8 cellular contexts compared by ENCODE assay signal in genomic region chr1:3501856-3502665, GRCh38. TPM values are rescaled to one million over a fixed set of nuclear protein-coding genes. Genes with fewer than 3 reads are reported as not detected.
DNase-seq lines count a peak whose midpoint lies in the region; ATAC-seq, FAIRE-seq and TF ChIP-seq lines count a peak whose summit lies in the region.

No MANE protein-coding gene starts in this region.

- peak; percentile 30 for DNase-seq in DND-41
- peak; percentile 30 for DNase-seq in LNCaP clone FGC (ENCODE audit: low read depth)
- peak; percentile 1 for DNase-seq in bronchial epithelial cell (ENCODE audit: low read depth)
- peak; percentile 33 for DNase-seq in HepG2 (ENCODE audit: low spot score)
- peak; percentile 22 to 74 for DNase-seq in tibial nerve (ENCODE audit: low spot score in 2 of 2)

- H3K36me3 ChIP-seq in DND-41 (ENCODE audit: insufficient read depth, low read length), result no peaks in the 10 kb centered on the region
- no peaks in the 10 kb centered on the region for H3K36me3 ChIP-seq in bronchial epithelial cell (ENCODE audit: control insufficient read depth, insufficient read depth, low read length)
- no peaks in the 10 kb centered on the region for H3K36me3 ChIP-seq in HepG2 (replicated peaks in 1 of 2; ENCODE audit: control insufficient read depth in 1 of 2, insufficient read depth in 2 of 2, low read length in 2 of 2)
- H3K36me3 ChIP-seq in tibial nerve, result peaks cover 0 to 32% (median 0%) of the 10 kb centered on the region in 3 donors

- intact Hi-C loops in HepG2 (cut with micrococcal nuclease; ENCODE audit: unreplicated experiment), result no loop called here

- no peak overlapping the region for H3K4me2 ChIP-seq in DND-41 (ENCODE audit: insufficient read depth, low read length)
- no peak overlapping the region for H3K4me2 ChIP-seq in HepG2 (ENCODE audit: low read depth, low read length)

- in situ Hi-C loops in HepG2 (cut with HindIII; ENCODE audit: extremely low pct_ligation_motif_present, low pct_unique_long_range_greater_than_20kb), result no loop called here

- CTCF ChIA-PET in HepG2 (lab: Yijun Ruan, JAX; ENCODE audit: low intra/inter-chr PET ratio, low total read pairs), result no interaction called here

- H3K79me2 ChIP-seq in DND-41 (ENCODE audit: insufficient read depth, low read length), result no peaks in the 10 kb centered on the region
- no peaks in the 10 kb centered on the region for H3K79me2 ChIP-seq in HepG2 (ENCODE audit: insufficient read depth, low read length)

- WGBS in HepG2 (ENCODE audit: low lambda C conversion rate), result 49% methylated on average over 13 of the region's 26 CpGs
- WGBS in tibial nerve, 2 donors, result 41 to 50% methylated on average over 17 to 19 of the region's 26 CpGs

- H4K20me1 ChIP-seq in DND-41 (ENCODE audit: insufficient read depth, low read length) (peaks cover 8% of the 10 kb centered on the region), HepG2 (ENCODE audit: insufficient read depth, low read length) (peaks cover 7% of the 10 kb centered on the region; the same call in 1 of the 2 replicates)

- TF ChIP-seq CTCF in DND-41 (IDR thresholded peaks at IDR 0.05; ENCODE audit: borderline replicate concordance, extremely low read depth, low read length, poor library complexity, severe bottlenecking) (no peak), LNCaP clone FGC (IDR thresholded peaks at IDR 0.05; ENCODE audit: control insufficient read depth, extremely low read depth, insufficient read depth) (no peak), bronchial epithelial cell (IDR thresholded peaks at IDR 0.05; ENCODE audit: insufficient read depth, low read length, severe bottlenecking) (no peak), HepG2 (CRISPR knock-in tag; IDR thresholded peaks at IDR 0.05) (no peak), tibial nerve (IDR thresholded peaks at IDR 0.05) (no peak)

- no peak for TF ChIP-seq RAD21 in HepG2 (CRISPR knock-in tag; IDR thresholded peaks at IDR 0.05)

- H3K4me3 ChIP-seq in DND-41 (ENCODE audit: low read depth in 1 of 2, low read length in 2 of 2), result no peak overlapping the region
- no peak overlapping the region for H3K4me3 ChIP-seq in LNCaP clone FGC (ENCODE audit: low read depth, low read length)
- no peak overlapping the region for H3K4me3 ChIP-seq in bronchial epithelial cell (ENCODE audit: low read depth, low read length)
- no peak overlapping the region for H3K4me3 ChIP-seq in HepG2 (replicated peaks in 1 of 3; ENCODE audit: insufficient read depth in 1 of 3, low read depth in 2 of 3, low read length in 3 of 3)
- no peak overlapping the region for H3K4me3 ChIP-seq in tibial nerve

- H3K9ac ChIP-seq in DND-41 (ENCODE audit: low read depth, low read length), result no peak overlapping the region
- no peak overlapping the region for H3K9ac ChIP-seq in HepG2 (ENCODE audit: insufficient read depth, low read depth, low read length)

- H3K27me3 ChIP-seq in DND-41 (ENCODE audit: insufficient read depth, low read length, poor library complexity), result no peaks in the 10 kb centered on the region
- no peaks in the 10 kb centered on the region for H3K27me3 ChIP-seq in bronchial epithelial cell (ENCODE audit: control insufficient read depth, insufficient read depth, low read length)
- peaks cover 4 to 28% of the 10 kb centered on the region in 2 experiments; a peak in 3 of 5 replicates for H3K27me3 ChIP-seq in HepG2 (ENCODE audit: control insufficient read depth in 1 of 2, insufficient read depth in 2 of 2, low read length in 2 of 2)
- no peaks in the 10 kb centered on the region for H3K27me3 ChIP-seq in tibial nerve

- peak; percentile 96 for FAIRE-seq in bronchial epithelial cell (lab: Jason Lieb, UNC)
- FAIRE-seq in HepG2 (lab: Jason Lieb, UNC), result no peak

- TF ChIP-seq POLR2A in HepG2 (IDR thresholded peaks at IDR 0.05; ENCODE audit: insufficient read depth in 1 of 2, low read depth in 2 of 2, low read length in 2 of 2), result no peak
- no peak for TF ChIP-seq POLR2A in tibial nerve (IDR thresholded peaks at IDR 0.05)

- POLR2A ChIA-PET in HepG2 (lab: Yijun Ruan, JAX), result no interaction called here

- no peaks in the 10 kb centered on the region for H3K4me1 ChIP-seq in DND-41 (ENCODE audit: insufficient read depth, low read length)
- H3K4me1 ChIP-seq in HepG2 (ENCODE audit: insufficient read depth, low read length), result no peaks in the 10 kb centered on the region
- H3K4me1 ChIP-seq in tibial nerve, result peaks cover 0 to 31% (median 0%) of the 10 kb centered on the region in 4 donors

- H2AFZ ChIP-seq in DND-41 (ENCODE audit: low read depth, low read length) (no peak overlapping the region), HepG2 (ENCODE audit: low read length) (no peak overlapping the region)

- no peak overlapping the region for H3K27ac ChIP-seq in DND-41 (ENCODE audit: low read length)
- no peak overlapping the region for H3K27ac ChIP-seq in HepG2 (ENCODE audit: extremely low read length, insufficient read depth, low read length)
- peak overlapping the region in 1 of 4 donors; percentile 39 for H3K27ac ChIP-seq in tibial nerve

- TF ChIP-seq EP300 in HepG2 (IDR thresholded peaks at IDR 0.05; ENCODE audit: low read depth in 2 of 2, low read length in 2 of 2) (no peak), HepG2 (CRISPR knock-in tag; IDR thresholded peaks at IDR 0.05; ENCODE audit: borderline replicate concordance) (no peak), tibial nerve (IDR thresholded peaks at IDR 0.05) (no peak)

- H3K9me3 ChIP-seq in DND-41 (ENCODE audit: insufficient read depth, low read length, severe bottlenecking) (no peaks in the 10 kb centered on the region), HepG2 (ENCODE audit: low read length) (no peaks in the 10 kb centered on the region), tibial nerve (no peaks in the 10 kb centered on the region)

- ATAC-seq in DND-41 (ENCODE audit: insufficient read depth, low read depth), result peak; percentile 42; the same call in 1 of the 3 replicates
- ATAC-seq in HepG2, result peak; percentile 59
- no peak for ATAC-seq in HG03025 (IDR thresholded peaks at IDR 0.05; ENCODE audit: low FRiP score, unreplicated experiment)
- ATAC-seq in HG03108 (IDR thresholded peaks at IDR 0.05; ENCODE audit: unreplicated experiment), result no peak
- ATAC-seq in HG03354 (IDR thresholded peaks at IDR 0.05; ENCODE audit: poor library complexity, severe bottlenecking, unreplicated experiment), result no peak

- BruUV-seq in HepG2 (replicated peaks; lab: Mats Ljungman, UMichigan), result no TSS peak

TF ChIP-seq in HepG2, 621 proteins besides CTCF, POLR2A, EP300 and RAD21 (continues in another document):
- 0 out of 2 replicates have a peak, but pooled peaks have one; percentile 43 for TF ChIP-seq ZNF724P (CRISPR knock-in tag; IDR thresholded peaks at IDR 0.05; ENCODE audit: borderline replicate concordance)
- TF ChIP-seq, protein P1, sequence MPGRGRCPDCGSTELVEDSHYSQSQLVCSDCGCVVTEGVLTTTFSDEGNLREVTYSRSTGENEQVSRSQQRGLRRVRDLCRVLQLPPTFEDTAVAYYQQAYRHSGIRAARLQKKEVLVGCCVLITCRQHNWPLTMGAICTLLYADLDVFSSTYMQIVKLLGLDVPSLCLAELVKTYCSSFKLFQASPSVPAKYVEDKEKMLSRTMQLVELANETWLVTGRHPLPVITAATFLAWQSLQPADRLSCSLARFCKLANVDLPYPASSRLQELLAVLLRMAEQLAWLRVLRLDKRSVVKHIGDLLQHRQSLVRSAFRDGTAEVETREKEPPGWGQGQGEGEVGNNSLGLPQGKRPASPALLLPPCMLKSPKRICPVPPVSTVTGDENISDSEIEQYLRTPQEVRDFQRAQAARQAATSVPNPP (CRISPR knock-in tag; IDR thresholded peaks at IDR 0.05), result no peak

RNA-seq across cellular contexts. Expression of gene ARHGEF16, which starts 47.6 kb away (rescaled TPM):
- total RNA-seq in bronchial epithelial cell (14.5 and 21.6 TPM in 2 replicates), HepG2 (2016; rRNA removed; fragmentation: Illumina TruSeq; extraction: Trizol) (15.9 and 20.3 TPM in 2 replicates), tibial nerve (10 to 100 TPM; 10.0 to 19.2 (median 17.1) TPM)
- total RNA-seq in HepG2 (2016; cell fraction: cytosol; rRNA removed; fragmentation: Illumina TruSeq; extraction: Trizol; ENCODE audit: low read depth), result 6.0 and 6.6 TPM in 2 replicates
- 14.5 and 24.2 TPM in 2 replicates for total RNA-seq in HepG2 (2016; cell fraction: insoluble cytoplasmic fraction; rRNA removed; fragmentation: Illumina TruSeq; extraction: Trizol)
- 7.4 and 7.6 TPM in 2 replicates for total RNA-seq in HepG2 (2016; cell fraction: membrane; rRNA removed; fragmentation: Illumina TruSeq; extraction: Trizol)
- 21.4 and 22.0 TPM in 2 replicates for total RNA-seq in HepG2 (2016; cell fraction: nucleus; rRNA removed; fragmentation: Illumina TruSeq; extraction: Trizol)
- 39.9 and 59.7 TPM in 2 replicates for polyA plus RNA-seq in HepG2 (2011; rRNA removed)
- 23.3 and 35.8 TPM in 2 replicates for polyA plus RNA-seq in HepG2 (2011; cell fraction: cytosol; rRNA removed)
- polyA plus RNA-seq in HepG2 (2011; cell fraction: nucleus; rRNA removed), result 382 and 454 TPM in 2 replicates
- 19.7 and 28.0 TPM in 2 replicates for polyA plus RNA-seq in HepG2 (2012)
- polyA plus RNA-seq in HepG2 (2016; cell fraction: cytosol; fragmentation: Illumina TruSeq; extraction: Trizol; ENCODE audit: low read depth), result 2.5 and 2.8 TPM in 2 replicates
- polyA plus RNA-seq in HepG2 (2016; cell fraction: insoluble cytoplasmic fraction; fragmentation: Illumina TruSeq; extraction: Trizol; ENCODE audit: low read depth), result 12.5 and 17.8 TPM in 2 replicates
- polyA plus RNA-seq in HepG2 (2016; cell fraction: membrane; fragmentation: Illumina TruSeq; extraction: Trizol; ENCODE audit: low read depth), result 4.2 and 4.8 TPM in 2 replicates
- 58.7 and 59.2 TPM in 2 replicates for polyA plus RNA-seq in HepG2 (2016; cell fraction: nucleus; fragmentation: Illumina TruSeq; extraction: Trizol; ENCODE audit: insufficient read depth, low read depth)
- 30.5 and 69.1 TPM in 2 replicates for polyA minus RNA-seq in HepG2 (2011; rRNA and poly(A)+ RNA removed; ENCODE audit: low replicate concordance)
- 13.4 and 17.4 TPM in 2 replicates for polyA minus RNA-seq in HepG2 (2011; cell fraction: cytosol; rRNA and poly(A)+ RNA removed)
- polyA minus RNA-seq in HepG2 (2011; cell fraction: nucleus; rRNA and poly(A)+ RNA removed), result 38.4 and 41.6 TPM in 2 replicates

Comparison
In these comparisons a context has a peak if more than half of its experiments do, and no peak if none do; other contexts are left out.
1. ATAC-seq: peak in DND-41 (single experiment) and HepG2 (single experiment); none in HG03025 (single experiment), HG03108 (single experiment) and HG03354 (single experiment).
2. Peak in every context shown above with its lines, with median percentiles within 50 percentile points of each other: DNase-seq.